ENCODE assay signal across 16 cellular contexts in genomic region chr1:28374297-28374696, GRCh38. TPM values are rescaled to one million over a fixed set of nuclear protein-coding genes. Genes with fewer than 3 reads are reported as not detected.
DNase-seq lines count a peak whose midpoint lies in the region; ATAC-seq and TF ChIP-seq lines count a peak whose summit lies in the region.
"Had no signal": no experiment of that assay in that cellular context is flagged by ENCODE, and none has a peak within 500 bp of the region (broad histone marks: within the 10 kb centered on the region; RNA-seq: fewer than 3 reads in every experiment).

No MANE protein-coding gene starts in this region.

- CTCF ChIA-PET in activated CD8-positive, alpha-beta memory T cell treated with anti-CD3 and anti-CD28 coated beads, Interleukin-2, amount 10 ng/mL, durations not matched to agents 7 days and 5 days (lab: Charles Lee): interaction anchor here (1.6 kb wide), 1 partner anchor 14 kb away, joined by 3 read pairs; no protein-coding TSS in a partner anchor

- H3K9me3 Mint-ChIP-seq in natural killer cell: no peaks in the 10 kb centered on the region
- no peaks in the 10 kb centered on the region for H3K9me3 Mint-ChIP-seq in natural killer cell treated with Interleukin-12 subunit alpha and Interleukin-12 subunit beta and Interleukin-15 and Interleukin-18, amount 100 ng/mL, for 72 hours
- H3K9me3 Mint-ChIP-seq in activated CD8-positive, alpha-beta memory T cell treated with anti-CD3 and anti-CD28 coated beads, Interleukin-2, amount 10 ng/mL, durations not matched to agents 7 days and 5 days (ENCODE audit: low read depth): no peaks in the 10 kb centered on the region
- H3K9me3 Mint-ChIP-seq: activated CD4-positive, alpha-beta memory T cell treated with anti-CD3 and anti-CD28 coated beads for 36 hours had no signal

- H3K4me1 Mint-ChIP-seq in natural killer cell: peaks cover 26 to 33% of the 10 kb centered on the region in 2 donors
- H3K4me1 Mint-ChIP-seq in natural killer cell treated with Interleukin-12 subunit alpha and Interleukin-12 subunit beta and Interleukin-15 and Interleukin-18, amount 100 ng/mL, for 72 hours (ENCODE audit: low read depth in 2 of 2): peaks cover 15 to 16% of the 10 kb centered on the region in 2 donors
- peaks cover 24% of the 10 kb centered on the region for H3K4me1 Mint-ChIP-seq in activated CD8-positive, alpha-beta memory T cell treated with anti-CD3 and anti-CD28 coated beads, Interleukin-2, amount 10 ng/mL, durations not matched to agents 7 days and 5 days

- H3K36me3 Mint-ChIP-seq in natural killer cell: no peaks in the 10 kb centered on the region
- H3K36me3 Mint-ChIP-seq in natural killer cell treated with Interleukin-12 subunit alpha and Interleukin-12 subunit beta and Interleukin-15 and Interleukin-18, amount 100 ng/mL, for 72 hours: no peaks in the 10 kb centered on the region
- H3K36me3 Mint-ChIP-seq in activated CD8-positive, alpha-beta memory T cell treated with anti-CD3 and anti-CD28 coated beads, Interleukin-2, amount 10 ng/mL, durations not matched to agents 7 days and 5 days: peaks cover 9% of the 10 kb centered on the region
- H3K36me3 Mint-ChIP-seq: activated CD4-positive, alpha-beta memory T cell treated with anti-CD3 and anti-CD28 coated beads for 36 hours had no signal

- H3K4me3 ChIP-seq in vagina (no peak overlapping the region), H7 (ENCODE audit: insufficient read depth, low read depth, low read length) (no peak overlapping the region)
- H3K4me3 ChIP-seq: gastrocnemius medialis, left lung, uterus had no signal

- H3K27me3 Mint-ChIP-seq in natural killer cell (ENCODE audit: low read depth in 2 of 2): no peaks in the 10 kb centered on the region
- H3K27me3 Mint-ChIP-seq in natural killer cell treated with Interleukin-12 subunit alpha and Interleukin-12 subunit beta and Interleukin-15 and Interleukin-18, amount 100 ng/mL, for 72 hours: no peaks in the 10 kb centered on the region
- no peaks in the 10 kb centered on the region for H3K27me3 Mint-ChIP-seq in activated CD8-positive, alpha-beta memory T cell treated with anti-CD3 and anti-CD28 coated beads, Interleukin-2, amount 10 ng/mL, durations not matched to agents 7 days and 5 days
- H3K27me3 Mint-ChIP-seq: activated CD4-positive, alpha-beta memory T cell treated with anti-CD3 and anti-CD28 coated beads for 36 hours had no signal

- peaks cover 21% of the 10 kb centered on the region for H3K4me1 ChIP-seq in foreskin keratinocyte
- peaks cover 57% of the 10 kb centered on the region for H3K4me1 ChIP-seq in vagina
- H3K4me1 ChIP-seq: uterus had no signal

- TF ChIP-seq CTCF in natural killer cell (IDR thresholded peaks at IDR 0.05) (no peak), foreskin keratinocyte (conservative IDR thresholded peaks at IDR 0.05) (no peak), vagina (IDR thresholded peaks at IDR 0.05) (no peak)

- H3K4me3 Mint-ChIP-seq in natural killer cell: peak overlapping the region; percentile 21
- no peak overlapping the region for H3K4me3 Mint-ChIP-seq in natural killer cell treated with Interleukin-12 subunit alpha and Interleukin-12 subunit beta and Interleukin-15 and Interleukin-18, amount 100 ng/mL, for 72 hours
- H3K4me3 Mint-ChIP-seq in activated CD8-positive, alpha-beta memory T cell treated with anti-CD3 and anti-CD28 coated beads, Interleukin-2, amount 10 ng/mL, durations not matched to agents 7 days and 5 days: no peak overlapping the region
- H3K4me3 Mint-ChIP-seq: activated CD4-positive, alpha-beta memory T cell treated with anti-CD3 and anti-CD28 coated beads for 36 hours had no signal

- H3K9me3 ChIP-seq in vagina: no peaks in the 10 kb centered on the region
- H3K9me3 ChIP-seq: gastrocnemius medialis, left lung, uterus had no signal

- intact Hi-C loops in natural killer cell (cut with micrococcal nuclease): no loop called here
- intact Hi-C loops in vagina (cut with DNase I): loop anchor here (5.0 kb wide), 1 partner anchor 503 kb away; no protein-coding TSS in a partner anchor

- ATAC-seq in natural killer cell: no peak
- no peak for ATAC-seq in natural killer cell treated with Interleukin-12 subunit alpha and Interleukin-12 subunit beta and Interleukin-15 and Interleukin-18, amount 100 ng/mL, for 72 hours
- ATAC-seq in foreskin keratinocyte: no peak
- ATAC-seq in activated CD8-positive, alpha-beta memory T cell treated with anti-CD3 and anti-CD28 coated beads, Interleukin-2, amount 10 ng/mL, durations not matched to agents 7 days and 5 days: no peak
- no peak for ATAC-seq in GM19452 (IDR thresholded peaks at IDR 0.05; ENCODE audit: unreplicated experiment)
- ATAC-seq: gastrocnemius medialis, left lung had no signal

- H3K27ac Mint-ChIP-seq in natural killer cell: no peak overlapping the region
- peak overlapping the region in 1 of 2 donors; percentile 56 for H3K27ac Mint-ChIP-seq in natural killer cell treated with Interleukin-12 subunit alpha and Interleukin-12 subunit beta and Interleukin-15 and Interleukin-18, amount 100 ng/mL, for 72 hours
- no peak overlapping the region for H3K27ac Mint-ChIP-seq in activated CD8-positive, alpha-beta memory T cell treated with anti-CD3 and anti-CD28 coated beads, Interleukin-2, amount 10 ng/mL, durations not matched to agents 7 days and 5 days
- H3K27ac Mint-ChIP-seq: activated CD4-positive, alpha-beta memory T cell treated with anti-CD3 and anti-CD28 coated beads for 36 hours had no signal

- no peaks in the 10 kb centered on the region for H3K36me3 ChIP-seq in vagina
- H3K36me3 ChIP-seq in H7 (replicated peaks; ENCODE audit: control insufficient read depth, insufficient read depth, low read length): no peaks in the 10 kb centered on the region
- H3K36me3 ChIP-seq: gastrocnemius medialis, left lung, uterus had no signal

- H3K27me3 ChIP-seq in foreskin keratinocyte (no peaks in the 10 kb centered on the region), vagina (no peaks in the 10 kb centered on the region), H7 (ENCODE audit: control insufficient read depth, insufficient read depth, low read length) (no peaks in the 10 kb centered on the region)
- H3K27me3 ChIP-seq: gastrocnemius medialis, left lung, uterus had no signal

- H3K27ac ChIP-seq in foreskin keratinocyte: peak overlapping the region; percentile 75
- H3K27ac ChIP-seq in vagina: peak overlapping the region; percentile 36
- H3K27ac ChIP-seq: uterus had no signal

- TF ChIP-seq POLR2A in vagina (IDR thresholded peaks at IDR 0.05): no peak

- DNase-seq in natural killer cell: no peak
- no peak for DNase-seq in natural killer cell treated with Interleukin-12 subunit alpha and Interleukin-12 subunit beta and Interleukin-15 and Interleukin-18, amount 100 ng/mL, for 72 hours (ENCODE audit: low spot score)
- peak; percentile 61 for DNase-seq in astrocyte of the hippocampus (ENCODE audit: low read depth, low spot score)
- DNase-seq in foreskin keratinocyte: peak; percentile 79 to 91
- DNase-seq in vagina (ENCODE audit: extremely low spot score in 2 of 2): no peak
- DNase-seq in activated CD8-positive, alpha-beta memory T cell treated with anti-CD3 and anti-CD28 coated beads, Interleukin-2, amount 10 ng/mL, durations not matched to agents 7 days and 5 days: no peak
- DNase-seq in H7: no peak
- DNase-seq: activated CD4-positive, alpha-beta memory T cell treated with anti-CD3 and anti-CD28 coated beads for 36 hours; activated naive CD4-positive, alpha-beta T cell treated with Interleukin-2 at 50 U/mL for 16 hours; DMS79; gastrocnemius medialis; left lung; NCI-H2081 treated with DMSO at 0.1 percent for 48 hours; T-helper 2 cell; uterus had no signal

RNA-seq across cellular contexts. Expression of gene PHACTR4, which starts 4.8 kb away (rescaled TPM):
- total RNA-seq in natural killer cell: 10 to 100 TPM; 35.2 to 50.9 (median 44.2) TPM
- total RNA-seq in natural killer cell treated with Interleukin-12 subunit alpha and Interleukin-12 subunit beta and Interleukin-15 and Interleukin-18, amount 100 ng/mL, for 72 hours: 10 to 100 TPM; 30.2 to 32.7 TPM
- total RNA-seq in foreskin keratinocyte: 24.2 and 24.3 TPM in 2 replicates
- polyA plus RNA-seq in foreskin keratinocyte: 12.1 and 13.1 TPM in 2 replicates
- 28.7 TPM for total RNA-seq in vagina
- total RNA-seq in activated CD8-positive, alpha-beta memory T cell treated with anti-CD3 and anti-CD28 coated beads, Interleukin-2, amount 10 ng/mL, durations not matched to agents 7 days and 5 days: 10 to 100 TPM; 26.8 to 27.8 TPM
- total RNA-seq in H7 (2014; rRNA removed; shearing (Covaris generic)): 16.9 and 23.0 TPM in 2 replicates

RNA-seq across cellular contexts. Expression of gene MED18, which starts 45.5 kb away (rescaled TPM):
- total RNA-seq in natural killer cell: 10 to 100 TPM in 1 of 3 donors, 1 to 10 TPM in 2; 6.6 to 10.2 (median 8.9) TPM
- total RNA-seq in natural killer cell treated with Interleukin-12 subunit alpha and Interleukin-12 subunit beta and Interleukin-15 and Interleukin-18, amount 100 ng/mL, for 72 hours: 10 to 100 TPM; 17.9 to 21.4 TPM
- total RNA-seq in foreskin keratinocyte: 17.0 and 20.6 TPM in 2 replicates
- 19.8 and 22.4 TPM in 2 replicates for polyA plus RNA-seq in foreskin keratinocyte
- 8.8 TPM for total RNA-seq in vagina
- total RNA-seq in activated CD8-positive, alpha-beta memory T cell treated with anti-CD3 and anti-CD28 coated beads, Interleukin-2, amount 10 ng/mL, durations not matched to agents 7 days and 5 days: 10 to 100 TPM; 19.5 to 20.8 TPM
- total RNA-seq in H7 (2014; rRNA removed; shearing (Covaris generic)): 25.0 and 32.4 TPM in 2 replicates

Comparison
In these comparisons a context has a peak if more than half of its experiments do, and no peak if none do; other contexts are left out.
1. DNase-seq: peak in astrocyte of the hippocampus (single experiment) and foreskin keratinocyte (2 of 2); none in natural killer cell (single experiment), natural killer cell treated with Interleukin-12 subunit alpha and Interleukin-12 subunit beta and Interleukin-15 and Interleukin-18, amount 100 ng/mL, for 72 hours (single experiment), vagina (0 of 2), activated CD8-positive, alpha-beta memory T cell treated with anti-CD3 and anti-CD28 coated beads, Interleukin-2, amount 10 ng/mL, durations not matched to agents 7 days and 5 days (single experiment) and H7 (single experiment).